Comparison of ENCODE assay signal across 24 cellular contexts in genomic region chr6:44896701-44897100, GRCh38.
A peak's percentile ranks its signal among the peaks of the same experiment; 100 is the strongest.
DNase-seq lines count a peak whose midpoint lies in the region; ATAC-seq, FAIRE-seq and TF ChIP-seq lines count a peak whose summit lies in the region.
"Had no signal": no experiment of that assay in that cellular context is flagged by ENCODE, and none has a peak within 500 bp of the region (broad histone marks: within the 10 kb centered on the region; RNA-seq: fewer than 3 reads in every experiment).

No MANE protein-coding gene starts in this region.

- TF ChIP-seq EP300 in HepG2 (IDR thresholded peaks at IDR 0.05; ENCODE audit: low read depth in 2 of 2, low read length in 2 of 2), result no peak
- no peak for TF ChIP-seq EP300 in HepG2 (CRISPR knock-in tag; IDR thresholded peaks at IDR 0.05; ENCODE audit: borderline replicate concordance)

- DNase-seq in HepG2 (ENCODE audit: low spot score) (no peak), right lobe of liver (no peak), SK-N-MC (ENCODE audit: low read depth, low spot score) (peak; percentile 51), hepatocyte (ENCODE audit: low spot score) (no peak), Ammon's horn (ENCODE audit: low spot score) (no peak), NCI-H128 (lab: John Stamatoyannopoulos, UW; ENCODE audit: unreplicated experiment) (no peak), cortex of kidney (lab: John Stamatoyannopoulos, UW) (no peak)
- DNase-seq: 8988T; BE2C; C1 segment of cervical spinal cord; CD4-positive, CD25-positive, alpha-beta regulatory T cell; CD8-positive, alpha-beta memory T cell; COR-L47; DMS 273 treated with DMSO at 0.1 percent for 48 hours; DMS53; DND-41; HCEC 1CT; HFFc6; IMR-90 had no signal

- no peak for TF ChIP-seq RAD21 in HepG2 (CRISPR knock-in tag; IDR thresholded peaks at IDR 0.05)

- H3K27me3 ChIP-seq in HepG2 (ENCODE audit: control insufficient read depth in 1 of 2, insufficient read depth in 2 of 2, low read length in 2 of 2) (no peaks in the 10 kb centered on the region), right lobe of liver (no peaks in the 10 kb centered on the region), hepatocyte (no peaks in the 10 kb centered on the region)
- H3K27me3 ChIP-seq: BE2C had no signal

- POLR2A ChIA-PET in HepG2 (lab: Yijun Ruan, JAX), result interaction anchor here (1.2 kb wide), 1 partner anchor 17 kb away, joined by 3 read pairs; no protein-coding TSS in a partner anchor

- H3K9me3 ChIP-seq in HepG2 (ENCODE audit: low read length), result no peaks in the 10 kb centered on the region
- no peaks in the 10 kb centered on the region for H3K9me3 ChIP-seq in right lobe of liver
- H3K9me3 ChIP-seq in SK-N-MC (ENCODE audit: low read depth, low read length), result no peaks in the 10 kb centered on the region
- no peaks in the 10 kb centered on the region for H3K9me3 ChIP-seq in hepatocyte (ENCODE audit: low read depth)
- H3K9me3 ChIP-seq: BE2C had no signal

- FAIRE-seq in HepG2 (lab: Jason Lieb, UNC), result no peak
- FAIRE-seq: G401.6, GM12891, H54 had no signal

- no peak for TF ChIP-seq CTCF in HepG2 (CRISPR knock-in tag; IDR thresholded peaks at IDR 0.05)
- no peak for TF ChIP-seq CTCF in right lobe of liver (IDR thresholded peaks at IDR 0.05)
- TF ChIP-seq CTCF in hepatocyte (IDR thresholded peaks at IDR 0.05; ENCODE audit: poor library complexity), result no peak

- no peak overlapping the region for H3K9ac ChIP-seq in HepG2 (ENCODE audit: insufficient read depth, low read depth, low read length)
- H3K9ac ChIP-seq in SK-N-MC (ENCODE audit: insufficient read length), result no peak overlapping the region

- intact Hi-C loops in HepG2 (cut with micrococcal nuclease; ENCODE audit: unreplicated experiment) (no loop called here), right lobe of liver (cut with DNase I) (no loop called here)

- H3K4me1 ChIP-seq in HepG2 (ENCODE audit: insufficient read depth, low read length), result 0 out of 2 replicates have a peak, but pooled peaks cover 4% of the 10 kb centered on the region
- no peaks in the 10 kb centered on the region for H3K4me1 ChIP-seq in right lobe of liver
- H3K4me1 ChIP-seq in hepatocyte (ENCODE audit: insufficient read depth), result no peaks in the 10 kb centered on the region
- H3K4me1 ChIP-seq: BE2C had no signal

- BruUV-seq in HepG2 (replicated peaks; lab: Mats Ljungman, UMichigan), result no TSS peak

- in situ Hi-C loops in HepG2 (cut with HindIII; ENCODE audit: extremely low pct_ligation_motif_present, low pct_unique_long_range_greater_than_20kb), result no loop called here

- CTCF ChIA-PET in HepG2 (lab: Yijun Ruan, JAX; ENCODE audit: low intra/inter-chr PET ratio, low total read pairs), result no interaction called here

- H2AFZ ChIP-seq in HepG2 (ENCODE audit: low read length), result no peak overlapping the region
- no peak overlapping the region for H2AFZ ChIP-seq in hepatocyte
- H2AFZ ChIP-seq: GM23338 had no signal

- no peaks in the 10 kb centered on the region for H3K9me2 ChIP-seq in hepatocyte (replicated peaks; ENCODE audit: insufficient read depth)

- WGBS in HepG2 (ENCODE audit: low lambda C conversion rate), result 66% methylated on average over 4 of the region's 4 CpGs
- 52% methylated on average over 4 of the region's 4 CpGs for WGBS in right lobe of liver (ENCODE audit: insufficient coverage, low coverage, low lambda C conversion rate, missing lambda C conversion rate)
- WGBS in hepatocyte (ENCODE audit: low lambda C conversion rate, missing lambda C conversion rate), result 69% methylated on average over 4 of the region's 4 CpGs

- no peak for TF ChIP-seq POLR2A in HepG2 (IDR thresholded peaks at IDR 0.05; ENCODE audit: insufficient read depth in 1 of 2, low read depth in 2 of 2, low read length in 2 of 2)
- TF ChIP-seq POLR2A in right lobe of liver (IDR thresholded peaks at IDR 0.05), result no peak

- H3K27ac ChIP-seq in HepG2 (ENCODE audit: extremely low read length, insufficient read depth, low read length) (no peak overlapping the region), right lobe of liver (no peak overlapping the region), SK-N-MC (peak overlapping the region; percentile 58), hepatocyte (peak overlapping the region; percentile 24)
- H3K27ac ChIP-seq: HL-60 had no signal

- H3K4me2 ChIP-seq in HepG2 (ENCODE audit: low read depth, low read length), result no peak overlapping the region
- no peak overlapping the region for H3K4me2 ChIP-seq in hepatocyte
- H3K4me2 ChIP-seq: GM23338 had no signal

- H3K36me3 ChIP-seq in HepG2 (replicated peaks in 1 of 2; ENCODE audit: control insufficient read depth in 1 of 2, insufficient read depth in 2 of 2, low read length in 2 of 2) (no peaks in the 10 kb centered on the region), right lobe of liver (no peaks in the 10 kb centered on the region), SK-N-MC (ENCODE audit: insufficient read depth, low read length) (no peaks in the 10 kb centered on the region), hepatocyte (replicated peaks; ENCODE audit: insufficient read depth, low read depth) (no peaks in the 10 kb centered on the region)
- H3K36me3 ChIP-seq: BE2C had no signal

- H3K4me3 ChIP-seq in HepG2 (replicated peaks in 1 of 3; ENCODE audit: insufficient read depth in 1 of 3, low read depth in 2 of 3, low read length in 3 of 3), result no peak overlapping the region
- H3K4me3 ChIP-seq in right lobe of liver, result no peak overlapping the region
- peak overlapping the region; percentile 31; the same call in 1 of the 2 replicates for H3K4me3 ChIP-seq in SK-N-MC
- H3K4me3 ChIP-seq in hepatocyte, result no peak overlapping the region
- H3K4me3 ChIP-seq: GM23338 had no signal

- ATAC-seq in HepG2 (no peak), right lobe of liver (no peak)
- ATAC-seq: GM23338 had no signal

- H3K79me2 ChIP-seq in HepG2 (ENCODE audit: insufficient read depth, low read length), result no peaks in the 10 kb centered on the region
- H3K79me2 ChIP-seq in hepatocyte, result no peaks in the 10 kb centered on the region

- H4K20me1 ChIP-seq in HepG2 (ENCODE audit: insufficient read depth, low read length) (no peaks in the 10 kb centered on the region), hepatocyte (ENCODE audit: insufficient read depth, poor library complexity, severe bottlenecking) (no peaks in the 10 kb centered on the region)

TF ChIP-seq in HepG2, 621 proteins besides CTCF, POLR2A, EP300 and RAD21:
- TF ChIP-seq TRAFD1 (CRISPR knock-in tag; IDR thresholded peaks at IDR 0.05; ENCODE audit: borderline replicate concordance), result no peak
- TF ChIP-seq FOXO4 (CRISPR knock-in tag; conservative IDR thresholded peaks at IDR 0.05), result 0 out of 2 replicates have a peak, but pooled peaks have one; percentile 31
- TF ChIP-seq ZNF207 (IDR thresholded peaks at IDR 0.05; ENCODE audit: borderline replicate concordance), result no peak
- 0 out of 2 replicates have a peak, but pooled peaks have one; percentile 30 for TF ChIP-seq NR2F6 (IDR thresholded peaks at IDR 0.05)
- peak; percentile 27; the same call in 1 of the 2 replicates for TF ChIP-seq NR2F6 (CRISPR knock-in tag; IDR thresholded peaks at IDR 0.05)
- peak; percentile 48 to 62; a peak in 3 of 4 replicates for TF ChIP-seq NR2F1 (CRISPR knock-in tag; IDR thresholded peaks at IDR 0.05)

Comparison
In these comparisons a context has a peak if more than half of its experiments do, and no peak if none do; other contexts are left out.
1. H3K27ac ChIP-seq: peak in SK-N-MC (single experiment) and hepatocyte (single experiment); none in HepG2 (single experiment) and right lobe of liver (0 of 3).